8 cellular contexts compared by ENCODE assay signal in genomic region chr6:42563697-42564495, GRCh38. TPM values are rescaled to one million over a fixed set of nuclear protein-coding genes. Genes with fewer than 3 reads are reported as not detected.
A peak's percentile ranks its signal among the peaks of the same experiment; 100 is the strongest.
DNase-seq lines count a peak whose midpoint lies in the region; ATAC-seq and TF ChIP-seq lines count a peak whose summit lies in the region.

TSS of gene UBR2 (plus strand) at chr6:42564029. CDS start at chr6:42564320, 291 bp downstream.

- under 1% methylated on average over 50 of the region's 50 CpGs for WGBS in right cardiac atrium

- peaks cover 3% of the 10 kb centered on the region for H3K27me3 Mint-ChIP-seq in T-helper 2 cell treated with Interferon-gamma antibody and Interleukin-4, amounts not matched to agents 5 μg/mL and 100 μg/mL, for 36 hours (ENCODE audit: low read depth)

- no peaks in the 10 kb centered on the region for H3K9me3 Mint-ChIP-seq in T-helper 2 cell treated with Interferon-gamma antibody and Interleukin-4, amounts not matched to agents 5 μg/mL and 100 μg/mL, for 36 hours

- DNase-seq in NCI-H1930 (lab: John Stamatoyannopoulos, UW) = peak; percentile 96 to 98
- peak; percentile 93 for DNase-seq in T-helper 2 cell treated with Interferon-gamma antibody and Interleukin-4, amounts not matched to agents 5 μg/mL and 100 μg/mL, for 36 hours (ENCODE audit: low spot score)
- DNase-seq in ascending aorta (ENCODE audit: low spot score in 2 of 2) = peak; percentile 94 to 99
- peak; percentile 97 to 98 (median 97) for DNase-seq in right cardiac atrium
- peak; percentile 95 for DNase-seq in pulmonary artery endothelial cell (ENCODE audit: low read depth, low spot score)
- peak; percentile 94 to 99 for DNase-seq in uterus

- peaks cover 19% of the 10 kb centered on the region for H3K36me3 Mint-ChIP-seq in T-helper 2 cell treated with Interferon-gamma antibody and Interleukin-4, amounts not matched to agents 5 μg/mL and 100 μg/mL, for 36 hours (ENCODE audit: low read depth)

- peak; percentile 84 to 87 for TF ChIP-seq POLR2A in uterus (IDR thresholded peaks at IDR 0.05)

- H3K4me3 ChIP-seq in ascending aorta = peak within 1 kb of the TSS; percentile 74 to 80
- peak within 1 kb of the TSS; percentile 75 for H3K4me3 ChIP-seq in right cardiac atrium (ENCODE audit: low read length)
- H3K4me3 ChIP-seq in uterus = peak within 1 kb of the TSS; percentile 92 to 97

- ATAC-seq in GM18502 (IDR thresholded peaks at IDR 0.05; ENCODE audit: poor library complexity, unreplicated experiment) (peak; percentile 95), HG02970 (IDR thresholded peaks at IDR 0.05; ENCODE audit: low FRiP score, unreplicated experiment) (peak; percentile 88), right cardiac atrium (peak; percentile 98)

- TF ChIP-seq CTCF in ascending aorta (IDR thresholded peaks at IDR 0.05) (no peak), uterus (IDR thresholded peaks at IDR 0.05) (peak; percentile 10 to 58 (median 36))

- H3K36me3 ChIP-seq in ascending aorta (peaks cover 0 to 2% of the 10 kb centered on the region in 2 donors), uterus (no peaks in the 10 kb centered on the region)

- intact Hi-C loops in ascending aorta (cut with DNase I) = loop anchor here (1.0 to 10.0 kb wide), 7 partner anchors 15 to 1489 kb away; partner anchors contain the start of genes CCND3, MRPS10, NFYA and OARD1
- intact Hi-C loops in right cardiac atrium (cut with DNase I) = no loop called here
- intact Hi-C loops in uterus (cut with DNase I; ENCODE audit: low total_unique reads) = no loop called here

- H3K9me3 ChIP-seq in ascending aorta (no peaks in the 10 kb centered on the region), right cardiac atrium (ENCODE audit: control insufficient read depth, low read length) (no peaks in the 10 kb centered on the region), uterus (no peaks in the 10 kb centered on the region)

- peak within 1 kb of the TSS; percentile 96 for H3K4me3 Mint-ChIP-seq in T-helper 2 cell treated with Interferon-gamma antibody and Interleukin-4, amounts not matched to agents 5 μg/mL and 100 μg/mL, for 36 hours

- peaks cover 0 to 4% of the 10 kb centered on the region in 2 donors for H3K4me1 ChIP-seq in ascending aorta
- no peaks in the 10 kb centered on the region for H3K4me1 ChIP-seq in right cardiac atrium (ENCODE audit: control insufficient read depth, insufficient read depth, low read length)
- peaks cover 0 to 5% of the 10 kb centered on the region in 2 donors for H3K4me1 ChIP-seq in uterus

- peak within 1 kb of the TSS; percentile 92 for H3K27ac Mint-ChIP-seq in T-helper 2 cell treated with Interferon-gamma antibody and Interleukin-4, amounts not matched to agents 5 μg/mL and 100 μg/mL, for 36 hours

- H3K27ac ChIP-seq in ascending aorta = peak within 1 kb of the TSS; percentile 95 to 96
- H3K27ac ChIP-seq in right cardiac atrium (ENCODE audit: low read length) = peak within 1 kb of the TSS; percentile 91
- peak within 1 kb of the TSS; percentile 95 to 97 for H3K27ac ChIP-seq in uterus

- peaks cover 28% of the 10 kb centered on the region for H3K4me1 Mint-ChIP-seq in T-helper 2 cell treated with Interferon-gamma antibody and Interleukin-4, amounts not matched to agents 5 μg/mL and 100 μg/mL, for 36 hours (ENCODE audit: low read depth)

- H3K27me3 ChIP-seq in ascending aorta = no peaks in the 10 kb centered on the region
- no peaks in the 10 kb centered on the region for H3K27me3 ChIP-seq in right cardiac atrium (ENCODE audit: control insufficient read depth, insufficient read depth)
- H3K27me3 ChIP-seq in uterus = no peaks in the 10 kb centered on the region

RNA-seq across cellular contexts. Expression of gene UBR2, which starts in this region (rescaled TPM):
- total RNA-seq in ascending aorta (17.8 TPM), right cardiac atrium (10 to 100 TPM; 25.0 to 31.5 (median 29.6) TPM), pulmonary artery endothelial cell (20.5 and 32.8 TPM in 2 replicates), uterus (10 to 100 TPM; 13.2 to 44.2 (median 29.5) TPM)
- 11.5 TPM for polyA plus RNA-seq in right cardiac atrium

Comparison
In these comparisons a context has a peak if more than half of its experiments do, and no peak if none do; other contexts are left out.
1. Peak in every context shown above with its lines: DNase-seq, ATAC-seq, H3K4me3 ChIP-seq and H3K27ac ChIP-seq.
2. CTCF ChIP-seq: peak in uterus (4 of 4); none in ascending aorta (0 of 3).